ENCODE assay signal across 23 cellular contexts in genomic region chr11:32331792-32332191, GRCh38.
DNase-seq lines count a peak whose midpoint lies in the region; ATAC-seq and TF ChIP-seq lines count a peak whose summit lies in the region.
"Had no signal": no experiment of that assay in that cellular context is flagged by ENCODE, and none has a peak within 500 bp of the region (broad histone marks: within the 10 kb centered on the region; RNA-seq: fewer than 3 reads in every experiment).

No MANE protein-coding gene starts in this region.

- H3K9ac ChIP-seq in endodermal cell (ENCODE audit: extremely low read depth, low read length, poor library complexity, severe bottlenecking): no peak overlapping the region

- H3K27ac Mint-ChIP-seq in CD4-positive, alpha-beta memory T cell: no peak overlapping the region
- no peak overlapping the region for H3K27ac Mint-ChIP-seq in T-helper 2 cell treated with Interferon-gamma antibody and Interleukin-4, amounts not matched to agents 5 μg/mL and 100 μg/mL, for 36 hours
- H3K27ac Mint-ChIP-seq in nephron progenitor cell (peak overlapping the region; percentile 78), endodermal cell (no peak overlapping the region)
- H3K27ac Mint-ChIP-seq: CD8-positive, alpha-beta memory T cell had no signal

- CTCF ChIA-PET in CD4-positive, alpha-beta memory T cell (lab: Charles Lee; ENCODE audit: partially characterized antibody): no interaction called here

- intact Hi-C loops in CD4-positive, alpha-beta memory T cell (cut with micrococcal nuclease): no loop called here
- intact Hi-C loops in mucosa of descending colon (cut with DNase I, micrococcal nuclease): no loop called here

- ATAC-seq in HG03432 (IDR thresholded peaks at IDR 0.05; ENCODE audit: unreplicated experiment) (no peak), mucosa of descending colon (no peak)
- ATAC-seq: A549, HCT116, SK-N-SH treated with all-trans-retinoic acid at 6 μM for 48 hours had no signal

- no peaks in the 10 kb centered on the region for H3K9me3 ChIP-seq in CD4-positive, alpha-beta memory T cell (ENCODE audit: control insufficient read depth in 1 of 2, low read length in 2 of 2)
- H3K9me3 ChIP-seq in endodermal cell (ENCODE audit: control insufficient read depth, low read length) (peaks cover 8% of the 10 kb centered on the region), mucosa of descending colon (no peaks in the 10 kb centered on the region)
- H3K9me3 ChIP-seq: A549 had no signal

- TF ChIP-seq CTCF in GM13977 (IDR thresholded peaks at IDR 0.05; ENCODE audit: extremely low read depth, insufficient read depth, missing control alignments) (no peak), nephron progenitor cell (IDR thresholded peaks at IDR 0.05) (no peak), endodermal cell (conservative IDR thresholded peaks at IDR 0.05) (no peak), mucosa of descending colon (IDR thresholded peaks at IDR 0.05) (no peak)

- no peaks in the 10 kb centered on the region for H3K36me3 ChIP-seq in CD4-positive, alpha-beta memory T cell (ENCODE audit: insufficient read depth, low read length)
- H3K36me3 ChIP-seq in endodermal cell (ENCODE audit: control insufficient read depth, insufficient read depth, low read length): no peaks in the 10 kb centered on the region
- no peaks in the 10 kb centered on the region for H3K36me3 ChIP-seq in mucosa of descending colon (ENCODE audit: low read depth)

- no peak overlapping the region for H3K4me3 ChIP-seq in CD4-positive, alpha-beta memory T cell (ENCODE audit: low read length in 2 of 2)
- H3K4me3 ChIP-seq in endodermal cell (ENCODE audit: low read length) (no peak overlapping the region), mucosa of descending colon (no peak overlapping the region)
- H3K4me3 ChIP-seq: A549 had no signal

- H3K4me1 ChIP-seq in CD4-positive, alpha-beta memory T cell (ENCODE audit: insufficient read depth, low read length): no peaks in the 10 kb centered on the region
- H3K4me1 ChIP-seq in endodermal cell (ENCODE audit: control insufficient read depth, insufficient read depth, low read length): no peaks in the 10 kb centered on the region
- H3K4me1 ChIP-seq in mucosa of descending colon (ENCODE audit: low read depth): peaks cover 12% of the 10 kb centered on the region

- H3K36me3 Mint-ChIP-seq in CD4-positive, alpha-beta memory T cell: no peaks in the 10 kb centered on the region
- H3K36me3 Mint-ChIP-seq in T-helper 2 cell treated with Interferon-gamma antibody and Interleukin-4, amounts not matched to agents 5 μg/mL and 100 μg/mL, for 36 hours (ENCODE audit: low read depth): no peaks in the 10 kb centered on the region
- H3K36me3 Mint-ChIP-seq in nephron progenitor cell (ENCODE audit: low read depth) (peaks cover 4% of the 10 kb centered on the region), endodermal cell (ENCODE audit: low read depth) (peaks cover 3% of the 10 kb centered on the region)
- H3K36me3 Mint-ChIP-seq: CD8-positive, alpha-beta memory T cell had no signal

- H3K4me1 Mint-ChIP-seq in CD4-positive, alpha-beta memory T cell: peaks cover 7 to 16% (median 12%) of the 10 kb centered on the region in 4 donors
- peaks cover 14% of the 10 kb centered on the region for H3K4me1 Mint-ChIP-seq in T-helper 2 cell treated with Interferon-gamma antibody and Interleukin-4, amounts not matched to agents 5 μg/mL and 100 μg/mL, for 36 hours (ENCODE audit: low read depth)
- peaks cover 83% of the 10 kb centered on the region for H3K4me1 Mint-ChIP-seq in nephron progenitor cell
- no peaks in the 10 kb centered on the region for H3K4me1 Mint-ChIP-seq in endodermal cell

- H3K27me3 ChIP-seq in CD4-positive, alpha-beta memory T cell (ENCODE audit: insufficient read depth, low read length): no peaks in the 10 kb centered on the region
- peaks cover 34% of the 10 kb centered on the region for H3K27me3 ChIP-seq in endodermal cell (ENCODE audit: control insufficient read depth, insufficient read depth, low read length, poor library complexity, severe bottlenecking)

- POLR2A ChIA-PET in CD4-positive, alpha-beta memory T cell (lab: Charles Lee; ENCODE audit: partially characterized antibody): interaction anchor here (0.5 to 0.6 kb wide), 2 partner anchors 65 to 521 kb away, joined by 3 read pairs; no protein-coding TSS in a partner anchor

- in situ Hi-C loops in GM13977 (cut with MboI; ENCODE audit: low pct_unique_long_range_greater_than_20kb, low sequenced_read_pairs, unreplicated experiment): no loop called here

- peaks cover 18 to 25% of the 10 kb centered on the region in 2 donors for H3K27me3 Mint-ChIP-seq in CD4-positive, alpha-beta memory T cell
- peaks cover 36% of the 10 kb centered on the region for H3K27me3 Mint-ChIP-seq in T-helper 2 cell treated with Interferon-gamma antibody and Interleukin-4, amounts not matched to agents 5 μg/mL and 100 μg/mL, for 36 hours (ENCODE audit: low read depth)
- H3K27me3 Mint-ChIP-seq in nephron progenitor cell (ENCODE audit: low read depth, poor library complexity): peaks cover 10% of the 10 kb centered on the region
- H3K27me3 Mint-ChIP-seq in endodermal cell (ENCODE audit: insufficient read depth): peaks cover 47% of the 10 kb centered on the region

- no peak overlapping the region for H3K27ac ChIP-seq in CD4-positive, alpha-beta memory T cell (ENCODE audit: low read depth, low read length)
- no peak overlapping the region for H3K27ac ChIP-seq in endodermal cell (ENCODE audit: low read depth, low read length)
- H3K27ac ChIP-seq: A549, C4-2B had no signal

- WGBS in endodermal cell (ENCODE audit: insufficient coverage in 1 of 2, insufficient read length in 1 of 2), 2 experiments: 88% methylated on average over 1 of the region's 1 CpG

- DNase-seq in CD4-positive, alpha-beta memory T cell: no peak
- peak; percentile 34 for DNase-seq in GM13977 (ENCODE audit: low spot score)
- DNase-seq in T-helper 2 cell treated with Interferon-gamma antibody and Interleukin-4, amounts not matched to agents 5 μg/mL and 100 μg/mL, for 36 hours (ENCODE audit: low spot score): no peak
- no peak for DNase-seq in nephron progenitor cell
- DNase-seq in endodermal cell: no peak
- no peak for DNase-seq in retina
- DNase-seq in mucosa of descending colon: no peak
- DNase-seq: CD8-positive, alpha-beta memory T cell; DMS 273 treated with DMSO at 0.1 percent for 48 hours; DMS79; GF-D8; NCI-H1092 treated with DMSO at 0.1 percent for 48 hours; NCI-H1436; NCI-H187; NCI-H2081 treated with DMSO at 0.1 percent for 48 hours; NCI-H524; NCI-H748 treated with DMSO at 0.1 percent for 48 hours; SIG-M5 had no signal

- no peaks in the 10 kb centered on the region for H3K9me3 Mint-ChIP-seq in CD4-positive, alpha-beta memory T cell
- H3K9me3 Mint-ChIP-seq in T-helper 2 cell treated with Interferon-gamma antibody and Interleukin-4, amounts not matched to agents 5 μg/mL and 100 μg/mL, for 36 hours: peaks cover 4% of the 10 kb centered on the region
- H3K9me3 Mint-ChIP-seq in nephron progenitor cell: peaks cover 11% of the 10 kb centered on the region
- peaks cover 11% of the 10 kb centered on the region for H3K9me3 Mint-ChIP-seq in endodermal cell

- peak overlapping the region in 5 of 8 donors; percentile 9 to 88 (median 37) for H3K4me3 Mint-ChIP-seq in CD4-positive, alpha-beta memory T cell
- H3K4me3 Mint-ChIP-seq in T-helper 2 cell treated with Interferon-gamma antibody and Interleukin-4, amounts not matched to agents 5 μg/mL and 100 μg/mL, for 36 hours: peak overlapping the region; percentile 4
- no peak overlapping the region for H3K4me3 Mint-ChIP-seq in nephron progenitor cell
- no peak overlapping the region for H3K4me3 Mint-ChIP-seq in endodermal cell

Comparison
In these comparisons a context has a peak if more than half of its experiments do, and no peak if none do; other contexts are left out.
1. H3K4me3 Mint-ChIP-seq: peak in CD4-positive, alpha-beta memory T cell (5 of 8) and T-helper 2 cell treated with Interferon-gamma antibody and Interleukin-4, amounts not matched to agents 5 μg/mL and 100 μg/mL, for 36 hours (single experiment); none in nephron progenitor cell (single experiment) and endodermal cell (single experiment).